Comparison of ENCODE assay signal across 11 cellular contexts in genomic region chr13:113458218-113459065, GRCh38.
A peak's percentile ranks its signal among the peaks of the same experiment; 100 is the strongest.
DNase-seq lines count a peak whose midpoint lies in the region; ATAC-seq and TF ChIP-seq lines count a peak whose summit lies in the region.
"Had no signal": no experiment of that assay in that cellular context is flagged by ENCODE, and none has a peak within 500 bp of the region (broad histone marks: within the 10 kb centered on the region; RNA-seq: fewer than 3 reads in every experiment).

No MANE protein-coding gene starts in this region.

- peaks cover 8% of the 10 kb centered on the region for H3K4me1 ChIP-seq in rectal smooth muscle tissue (ENCODE audit: control insufficient read depth, insufficient read depth, low read length)

- H3K27me3 ChIP-seq in rectal smooth muscle tissue (ENCODE audit: control insufficient read depth, insufficient read depth, low read length) = no peaks in the 10 kb centered on the region

- peak; percentile 47 for TF ChIP-seq CTCF in GM12873 (IDR thresholded peaks at IDR 0.05; ENCODE audit: insufficient read depth, low read depth, low read length, missing control alignments)
- peak; percentile 39 for TF ChIP-seq CTCF in fibroblast of mammary gland (conservative IDR thresholded peaks at IDR 0.05; ENCODE audit: control insufficient read depth, insufficient read depth, low read depth, low read length)

- peak overlapping the region; percentile 40 for H3K27ac ChIP-seq in rectal smooth muscle tissue (ENCODE audit: low read depth, low read length)
- H3K27ac ChIP-seq: thoracic aorta had no signal

- ATAC-seq in HG03139 (IDR thresholded peaks at IDR 0.05; ENCODE audit: unreplicated experiment) = no peak

- H3K4me3 ChIP-seq in fibroblast of mammary gland (ENCODE audit: control insufficient read depth, low read depth, low read length) = no peak overlapping the region
- no peak overlapping the region for H3K4me3 ChIP-seq in rectal smooth muscle tissue (ENCODE audit: low read length)
- H3K4me3 ChIP-seq: thoracic aorta had no signal

- no peak overlapping the region for H3K9ac ChIP-seq in rectal smooth muscle tissue (ENCODE audit: low read length)

- H3K36me3 ChIP-seq in rectal smooth muscle tissue (ENCODE audit: control insufficient read depth, insufficient read depth, low read length) = peaks cover 31% of the 10 kb centered on the region

- peak; percentile 58 for DNase-seq in NCI-H69 (lab: John Stamatoyannopoulos, UW)
- peak; percentile 16 for DNase-seq in fibroblast of mammary gland (ENCODE audit: low read depth)
- DNase-seq in activated effector memory CD4-positive, alpha-beta T cell treated with anti-CD3 and anti-CD28 coated beads, Interleukin-2, amount 50 U/mL, for 16 hours = no peak
- no peak for DNase-seq in GDM1 (lab: John Stamatoyannopoulos, UW)
- no peak for DNase-seq in DMS79 treated with DMSO at 0.1 percent for 48 hours (lab: John Stamatoyannopoulos, UW)
- DNase-seq: activated gamma-delta T cell, naive B cell had no signal

Comparison
In these comparisons a context has a peak if more than half of its experiments do, and no peak if none do; other contexts are left out.
1. DNase-seq: peak in NCI-H69 (single experiment) and fibroblast of mammary gland (single experiment); none in activated effector memory CD4-positive, alpha-beta T cell treated with anti-CD3 and anti-CD28 coated beads, Interleukin-2, amount 50 U/mL, for 16 hours (single experiment), GDM1 (single experiment) and DMS79 treated with DMSO at 0.1 percent for 48 hours (single experiment).